In the genomic region with DNA sequence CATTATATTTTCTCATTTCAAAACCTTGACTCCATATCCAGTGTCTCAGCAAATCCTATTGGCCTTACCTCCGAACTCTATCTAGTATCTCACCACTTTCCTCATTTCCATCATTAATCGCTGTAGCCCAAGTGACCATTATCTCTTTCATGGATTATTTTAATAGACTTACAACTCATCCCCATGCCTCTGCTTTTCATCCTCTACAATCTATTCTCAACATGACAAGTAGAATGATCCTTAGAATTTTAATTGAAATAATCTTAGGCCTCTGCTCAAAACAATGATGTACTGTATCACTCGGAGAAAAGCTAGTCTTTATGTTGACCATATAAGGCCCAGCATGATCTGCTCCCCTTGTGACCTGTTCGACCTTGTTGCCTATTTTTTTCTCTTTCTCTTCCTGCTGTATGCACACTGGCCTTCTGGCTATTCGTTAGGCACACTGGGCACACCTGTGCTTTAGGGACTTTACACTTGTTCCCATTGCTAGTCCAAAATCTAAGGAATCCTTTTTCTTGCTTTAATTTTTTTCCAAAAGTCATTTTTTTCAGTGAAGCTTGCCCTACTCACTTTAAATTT, we compare ENCODE assay signal across 10 cellular contexts. TPM values are rescaled to one million over a fixed set of nuclear protein-coding genes. Genes with fewer than 3 reads are reported as not detected.
A peak's percentile ranks its signal among the peaks of the same experiment; 100 is the strongest.
DNase-seq lines count a peak whose midpoint lies in the region; ATAC-seq, FAIRE-seq and TF ChIP-seq lines count a peak whose summit lies in the region.
"Had no signal": no experiment of that assay in that cellular context is flagged by ENCODE, and none has a peak within 500 bp of the region (broad histone marks: within the 10 kb centered on the region; RNA-seq: fewer than 3 reads in every experiment).

No MANE protein-coding gene starts in this region.

- TF ChIP-seq POLR2A in HepG2 (IDR thresholded peaks at IDR 0.05; ENCODE audit: insufficient read depth in 1 of 2, low read depth in 2 of 2, low read length in 2 of 2) (no peak), transverse colon (IDR thresholded peaks at IDR 0.05) (no peak)

- H3K36me3 Mint-ChIP-seq in activated naive CD4-positive, alpha-beta T cell treated with anti-CD3 and anti-CD28 coated beads, Interleukin-2, amount 50 U/mL, for 72 hours = peaks cover 4 to 32% of the 10 kb centered on the region in 2 donors
- H3K36me3 Mint-ChIP-seq in activated naive CD4-positive, alpha-beta T cell treated with anti-CD3 and anti-CD28 coated beads, Interleukin-2, amount 10 ng/mL, durations not matched to agents 7 days and 5 days = peaks cover 25% of the 10 kb centered on the region
- peaks cover 6% of the 10 kb centered on the region for H3K36me3 Mint-ChIP-seq in T-helper 17 cell (ENCODE audit: low read depth)

- peaks cover 52% of the 10 kb centered on the region for H3K79me2 ChIP-seq in HepG2 (ENCODE audit: insufficient read depth, low read length)

- DNase-seq in activated naive CD4-positive, alpha-beta T cell treated with anti-CD3 and anti-CD28 coated beads, Interleukin-2, amount 50 U/mL, for 72 hours (ENCODE audit: low spot score in 2 of 2) = no peak
- no peak for DNase-seq in activated naive CD4-positive, alpha-beta T cell treated with anti-CD3 and anti-CD28 coated beads, Interleukin-2, amount 10 ng/mL, durations not matched to agents 7 days and 5 days
- DNase-seq in T-helper 17 cell (no peak), HepG2 (ENCODE audit: low spot score) (peak; percentile 54), transverse colon (no peak), ascending aorta (ENCODE audit: low spot score in 2 of 2) (no peak)
- DNase-seq: AML-193 had no signal

- no peaks in the 10 kb centered on the region for H3K27me3 Mint-ChIP-seq in activated naive CD4-positive, alpha-beta T cell treated with anti-CD3 and anti-CD28 coated beads, Interleukin-2, amount 10 ng/mL, durations not matched to agents 7 days and 5 days
- no peaks in the 10 kb centered on the region for H3K27me3 Mint-ChIP-seq in T-helper 17 cell

- 0 out of 5 replicates have a peak, but pooled peaks cover 0 to 4% of the 10 kb centered on the region in 2 experiments for H3K36me3 ChIP-seq in HepG2 (replicated peaks in 1 of 2; ENCODE audit: control insufficient read depth in 1 of 2, insufficient read depth in 2 of 2, low read length in 2 of 2)
- no peaks in the 10 kb centered on the region for H3K36me3 ChIP-seq in transverse colon
- H3K36me3 ChIP-seq in ascending aorta = no peaks in the 10 kb centered on the region

- no peak for TF ChIP-seq EP300 in HepG2 (IDR thresholded peaks at IDR 0.05; ENCODE audit: low read depth in 2 of 2, low read length in 2 of 2)
- TF ChIP-seq EP300 in HepG2 (CRISPR knock-in tag; IDR thresholded peaks at IDR 0.05; ENCODE audit: borderline replicate concordance) = no peak
- TF ChIP-seq EP300 in transverse colon (IDR thresholded peaks at IDR 0.05; ENCODE audit: low read depth) = no peak

- H3K9me3 Mint-ChIP-seq in activated naive CD4-positive, alpha-beta T cell treated with anti-CD3 and anti-CD28 coated beads, Interleukin-2, amount 50 U/mL, for 72 hours = peaks cover 0 to 5% of the 10 kb centered on the region in 2 donors
- no peaks in the 10 kb centered on the region for H3K9me3 Mint-ChIP-seq in activated naive CD4-positive, alpha-beta T cell treated with anti-CD3 and anti-CD28 coated beads, Interleukin-2, amount 10 ng/mL, durations not matched to agents 7 days and 5 days

- CTCF ChIA-PET in activated naive CD4-positive, alpha-beta T cell treated with anti-CD3 and anti-CD28 coated beads, Interleukin-2, amount 10 ng/mL, durations not matched to agents 7 days and 5 days (lab: Charles Lee) = no interaction called here
- CTCF ChIA-PET in HepG2 (lab: Yijun Ruan, JAX; ENCODE audit: low intra/inter-chr PET ratio, low total read pairs) = no interaction called here

- BruUV-seq in HepG2 (replicated peaks; lab: Mats Ljungman, UMichigan) = no TSS peak

- WGBS in HepG2 (ENCODE audit: low lambda C conversion rate) = 46% methylated on average over 5 of the region's 5 CpGs
- WGBS in transverse colon (ENCODE audit: low coverage in 1 of 2), 2 donors = 62 to 70% methylated on average over 5 of the region's 5 CpGs

- FAIRE-seq in HepG2 (lab: Jason Lieb, UNC) = no peak

- TF ChIP-seq CTCF in HepG2 (CRISPR knock-in tag; IDR thresholded peaks at IDR 0.05) = no peak
- no peak for TF ChIP-seq CTCF in transverse colon (IDR thresholded peaks at IDR 0.05)
- no peak for TF ChIP-seq CTCF in ascending aorta (IDR thresholded peaks at IDR 0.05)

- peak overlapping the region; percentile 26 to 58 (median 51) for H3K4me3 ChIP-seq in HepG2 (replicated peaks in 1 of 3; ENCODE audit: insufficient read depth in 1 of 3, low read depth in 2 of 3, low read length in 3 of 3)
- peak overlapping the region in 1 of 4 donors; percentile 25 for H3K4me3 ChIP-seq in transverse colon
- H3K4me3 ChIP-seq in ascending aorta = no peak overlapping the region

- H3K9me3 ChIP-seq in T-helper 17 cell (ENCODE audit: control insufficient read depth, low read length, poor library complexity, severe bottlenecking) = no peaks in the 10 kb centered on the region
- H3K9me3 ChIP-seq in HepG2 (ENCODE audit: low read length) = no peaks in the 10 kb centered on the region
- no peaks in the 10 kb centered on the region for H3K9me3 ChIP-seq in transverse colon
- no peaks in the 10 kb centered on the region for H3K9me3 ChIP-seq in ascending aorta
- H3K9me3 ChIP-seq: heart right ventricle had no signal

- H3K27ac Mint-ChIP-seq in activated naive CD4-positive, alpha-beta T cell treated with anti-CD3 and anti-CD28 coated beads, Interleukin-2, amount 50 U/mL, for 72 hours = peak overlapping the region; percentile 84 to 86
- H3K27ac Mint-ChIP-seq in activated naive CD4-positive, alpha-beta T cell treated with anti-CD3 and anti-CD28 coated beads, Interleukin-2, amount 10 ng/mL, durations not matched to agents 7 days and 5 days = no peak overlapping the region
- H3K27ac Mint-ChIP-seq in T-helper 17 cell = peak overlapping the region; percentile 93

- H3K9ac ChIP-seq in HepG2 (ENCODE audit: insufficient read depth, low read depth, low read length) = peak overlapping the region; percentile 76

- no peaks in the 10 kb centered on the region for H4K20me1 ChIP-seq in HepG2 (ENCODE audit: insufficient read depth, low read length)

- H2AFZ ChIP-seq in HepG2 (ENCODE audit: low read length) = peak overlapping the region; percentile 54

- peaks cover 60% of the 10 kb centered on the region for H3K4me1 ChIP-seq in HepG2 (ENCODE audit: insufficient read depth, low read length)
- peaks cover 14 to 64% (median 30%) of the 10 kb centered on the region in 4 donors for H3K4me1 ChIP-seq in transverse colon
- no peaks in the 10 kb centered on the region for H3K4me1 ChIP-seq in ascending aorta

- no peak for ATAC-seq in activated naive CD4-positive, alpha-beta T cell treated with anti-CD3 and anti-CD28 coated beads, Interleukin-2, amount 50 U/mL, for 72 hours
- ATAC-seq in T-helper 17 cell (peak; percentile 48), HepG2 (peak; percentile 94), HG02642 (IDR thresholded peaks at IDR 0.05; ENCODE audit: poor library complexity, unreplicated experiment) (no peak), HG03432 (IDR thresholded peaks at IDR 0.05; ENCODE audit: unreplicated experiment) (no peak)

- H3K4me3 Mint-ChIP-seq in activated naive CD4-positive, alpha-beta T cell treated with anti-CD3 and anti-CD28 coated beads, Interleukin-2, amount 10 ng/mL, durations not matched to agents 7 days and 5 days = no peak overlapping the region
- H3K4me3 Mint-ChIP-seq in T-helper 17 cell = peak overlapping the region; percentile 80

- TF ChIP-seq RAD21 in HepG2 (CRISPR knock-in tag; IDR thresholded peaks at IDR 0.05) = no peak

- H3K4me2 ChIP-seq in HepG2 (ENCODE audit: low read depth, low read length) = peak overlapping the region; percentile 79

- in situ Hi-C loops in HepG2 (cut with HindIII; ENCODE audit: extremely low pct_ligation_motif_present, low pct_unique_long_range_greater_than_20kb) = no loop called here
- in situ Hi-C loops in transverse colon (cut with MboI; ENCODE audit: low pct_ligation_motif_present in 1 of 4, low pct_unique_long_range_greater_than_20kb in 1 of 4, low sequenced_read_pairs in 3 of 4) = no loop called here

- H3K27me3 ChIP-seq in HepG2 (ENCODE audit: control insufficient read depth in 1 of 2, insufficient read depth in 2 of 2, low read length in 2 of 2) (no peaks in the 10 kb centered on the region), transverse colon (no peaks in the 10 kb centered on the region), ascending aorta (no peaks in the 10 kb centered on the region)
- H3K27me3 ChIP-seq: heart right ventricle had no signal

- H3K27ac ChIP-seq in HepG2 (ENCODE audit: extremely low read length, insufficient read depth, low read length) (peak overlapping the region; percentile 83), transverse colon (peak overlapping the region; percentile 83 to 90 (median 86)), ascending aorta (no peak overlapping the region)

- POLR2A ChIA-PET in HepG2 (lab: Yijun Ruan, JAX) = interaction anchor here (0.8 to 1.3 kb wide), 3 partner anchors 13 to 21 kb away, joined by 3 to 7 read pairs (median 7); a partner anchor contains a TSS

- peaks cover 30% of the 10 kb centered on the region for H3K4me1 Mint-ChIP-seq in activated naive CD4-positive, alpha-beta T cell treated with anti-CD3 and anti-CD28 coated beads, Interleukin-2, amount 10 ng/mL, durations not matched to agents 7 days and 5 days
- peaks cover 31% of the 10 kb centered on the region for H3K4me1 Mint-ChIP-seq in T-helper 17 cell

- intact Hi-C loops in HepG2 (cut with micrococcal nuclease; ENCODE audit: unreplicated experiment) = no loop called here
- intact Hi-C loops in transverse colon (cut with DNase I; ENCODE audit: low total_unique reads) = no loop called here
- intact Hi-C loops in ascending aorta (cut with DNase I) = no loop called here

RNA-seq across cellular contexts. Expression of a gene that starts 21.4 kb away (rescaled TPM):
- total RNA-seq in activated naive CD4-positive, alpha-beta T cell treated with anti-CD3 and anti-CD28 coated beads, Interleukin-2, amount 50 U/mL, for 72 hours = 10 to 100 TPM in 1 of 2 donors, 1 to 10 TPM in 1; 5.4 to 15.7 TPM
- 1 to 10 TPM; 6.4 to 8.1 TPM for total RNA-seq in T-helper 17 cell
- total RNA-seq in HepG2 (2016; rRNA removed; fragmentation: Illumina TruSeq; extraction: Trizol) = 21.5 and 23.0 TPM in 2 replicates
- total RNA-seq in HepG2 (2016; cell fraction: cytosol; rRNA removed; fragmentation: Illumina TruSeq; extraction: Trizol; ENCODE audit: low read depth) = 12.1 and 13.1 TPM in 2 replicates
- total RNA-seq in HepG2 (2016; cell fraction: insoluble cytoplasmic fraction; rRNA removed; fragmentation: Illumina TruSeq; extraction: Trizol) = 19.6 and 23.8 TPM in 2 replicates
- 10.2 and 13.9 TPM in 2 replicates for total RNA-seq in HepG2 (2016; cell fraction: membrane; rRNA removed; fragmentation: Illumina TruSeq; extraction: Trizol)
- 16.2 and 16.9 TPM in 2 replicates for total RNA-seq in HepG2 (2016; cell fraction: nucleus; rRNA removed; fragmentation: Illumina TruSeq; extraction: Trizol)
- polyA plus RNA-seq in HepG2 (2011; rRNA removed) = 27.2 and 31.9 TPM in 2 replicates
- polyA plus RNA-seq in HepG2 (2011; cell fraction: cytosol; rRNA removed) = 23.4 and 24.2 TPM in 2 replicates
- polyA plus RNA-seq in HepG2 (2011; cell fraction: nucleus; rRNA removed) = 6.0 and 7.0 TPM in 2 replicates
- polyA plus RNA-seq in HepG2 (2012) = 12.1 and 12.9 TPM in 2 replicates
- polyA plus RNA-seq in HepG2 (2016; cell fraction: cytosol; fragmentation: Illumina TruSeq; extraction: Trizol; ENCODE audit: low read depth) = 15.4 and 21.7 TPM in 2 replicates
- polyA plus RNA-seq in HepG2 (2016; cell fraction: insoluble cytoplasmic fraction; fragmentation: Illumina TruSeq; extraction: Trizol; ENCODE audit: low read depth) = 20.3 TPM in 2 replicates
- polyA plus RNA-seq in HepG2 (2016; cell fraction: membrane; fragmentation: Illumina TruSeq; extraction: Trizol; ENCODE audit: low read depth) = 9.1 and 11.0 TPM in 2 replicates
- polyA plus RNA-seq in HepG2 (2016; cell fraction: nucleus; fragmentation: Illumina TruSeq; extraction: Trizol; ENCODE audit: insufficient read depth, low read depth) = 22.8 and 24.6 TPM in 2 replicates
- 6.5 and 21.0 TPM in 2 replicates for polyA minus RNA-seq in HepG2 (2011; rRNA and poly(A)+ RNA removed; ENCODE audit: low replicate concordance)
- polyA minus RNA-seq in HepG2 (2011; cell fraction: cytosol; rRNA and poly(A)+ RNA removed) = 12.3 and 14.1 TPM in 2 replicates
- polyA minus RNA-seq in HepG2 (2011; cell fraction: nucleus; rRNA and poly(A)+ RNA removed) = 17.4 and 18.0 TPM in 2 replicates
- total RNA-seq in transverse colon = 10 to 100 TPM; 10.5 to 18.3 (median 11.4) TPM
- total RNA-seq in ascending aorta = 2.3 TPM

RNA-seq across cellular contexts. Expression of a gene that starts 52.8 kb away (rescaled TPM):
- 10 to 100 TPM; 12.7 to 18.7 TPM for total RNA-seq in activated naive CD4-positive, alpha-beta T cell treated with anti-CD3 and anti-CD28 coated beads, Interleukin-2, amount 50 U/mL, for 72 hours
- total RNA-seq in T-helper 17 cell = 10 to 100 TPM; 27.3 to 44.0 TPM
- total RNA-seq in HepG2 (2016; rRNA removed; fragmentation: Illumina TruSeq; extraction: Trizol) = not detected in 2 replicates
- not detected in 2 replicates for total RNA-seq in HepG2 (2016; cell fraction: cytosol; rRNA removed; fragmentation: Illumina TruSeq; extraction: Trizol; ENCODE audit: low read depth)
- total RNA-seq in HepG2 (2016; cell fraction: insoluble cytoplasmic fraction; rRNA removed; fragmentation: Illumina TruSeq; extraction: Trizol) = not detected in 2 replicates
- not detected in 2 replicates for total RNA-seq in HepG2 (2016; cell fraction: membrane; rRNA removed; fragmentation: Illumina TruSeq; extraction: Trizol)
- not detected in 2 replicates for total RNA-seq in HepG2 (2016; cell fraction: nucleus; rRNA removed; fragmentation: Illumina TruSeq; extraction: Trizol)
- 0.03 TPM in 1 of 2 replicates, not detected in the other for polyA plus RNA-seq in HepG2 (2011; rRNA removed)
- not detected in 2 replicates for polyA plus RNA-seq in HepG2 (2011; cell fraction: cytosol; rRNA removed)
- not detected in 2 replicates for polyA plus RNA-seq in HepG2 (2011; cell fraction: nucleus; rRNA removed)
- not detected in 2 replicates for polyA plus RNA-seq in HepG2 (2012)
- polyA plus RNA-seq in HepG2 (2016; cell fraction: cytosol; fragmentation: Illumina TruSeq; extraction: Trizol; ENCODE audit: low read depth) = not detected in 2 replicates
- polyA plus RNA-seq in HepG2 (2016; cell fraction: insoluble cytoplasmic fraction; fragmentation: Illumina TruSeq; extraction: Trizol; ENCODE audit: low read depth) = not detected in 2 replicates
- polyA plus RNA-seq in HepG2 (2016; cell fraction: membrane; fragmentation: Illumina TruSeq; extraction: Trizol; ENCODE audit: low read depth) = not detected in 2 replicates
- not detected in 2 replicates for polyA plus RNA-seq in HepG2 (2016; cell fraction: nucleus; fragmentation: Illumina TruSeq; extraction: Trizol; ENCODE audit: insufficient read depth, low read depth)
- not detected in 2 replicates for polyA minus RNA-seq in HepG2 (2011; rRNA and poly(A)+ RNA removed; ENCODE audit: low replicate concordance)
- not detected in 2 replicates for polyA minus RNA-seq in HepG2 (2011; cell fraction: cytosol; rRNA and poly(A)+ RNA removed)
- polyA minus RNA-seq in HepG2 (2011; cell fraction: nucleus; rRNA and poly(A)+ RNA removed) = not detected in 2 replicates
- total RNA-seq in transverse colon = 100 to 1,000 TPM in 1 of 4 donors, 10 to 100 TPM in 3; 13.1 to 145 (median 18.7) TPM
- 3.2 TPM for total RNA-seq in ascending aorta

Comparison
In these comparisons a context has a peak if more than half of its experiments do, and no peak if none do; other contexts are left out.
1. ATAC-seq: peak in T-helper 17 cell (single experiment) and HepG2 (single experiment); none in activated naive CD4-positive, alpha-beta T cell treated with anti-CD3 and anti-CD28 coated beads, Interleukin-2, amount 50 U/mL, for 72 hours (0 of 2), HG02642 (single experiment) and HG03432 (single experiment).
2. H3K27ac ChIP-seq: peak in HepG2 (single experiment) and transverse colon (4 of 4); none in ascending aorta (0 of 2).
3. H3K4me3 ChIP-seq: peak in HepG2 (3 of 3); none in ascending aorta (0 of 2).